Comparison of ENCODE assay signal across 9 cellular contexts in genomic region chr9:692636-693459, GRCh38.
DNase-seq lines count a peak whose midpoint lies in the region; ATAC-seq and TF ChIP-seq lines count a peak whose summit lies in the region.
"Had no signal": no experiment of that assay in that cellular context is flagged by ENCODE, and none has a peak within 500 bp of the region (broad histone marks: within the 10 kb centered on the region; RNA-seq: fewer than 3 reads in every experiment).

No MANE protein-coding gene starts in this region.

- H3K9ac ChIP-seq in HUES48 (ENCODE audit: low read depth, low read length) (peak overlapping the region; percentile 56; the same call in 1 of the 2 replicates), mammary epithelial cell (ENCODE audit: insufficient read depth, low read length) (peak overlapping the region; percentile 86)

- H3K4me1 ChIP-seq in HUES48 (ENCODE audit: control insufficient read depth, insufficient read depth, low read length) (peaks cover 26% of the 10 kb centered on the region), mammary epithelial cell (ENCODE audit: insufficient read depth, low read length) (peaks cover 71% of the 10 kb centered on the region)

- peaks cover 83% of the 10 kb centered on the region for H3K79me2 ChIP-seq in mammary epithelial cell (ENCODE audit: insufficient read depth, low read length)

- no peak for ATAC-seq in HG02678 (IDR thresholded peaks at IDR 0.05; ENCODE audit: unreplicated experiment)
- ATAC-seq: activated CD4-positive, CD25-positive, alpha-beta regulatory T cell treated with anti-CD3 and anti-CD28 coated beads, Interleukin-2, amount 50 U/mL, for 24 hours had no signal

- H3K9me3 ChIP-seq in HUES48 (ENCODE audit: control insufficient read depth, insufficient read depth, low read length), result no peaks in the 10 kb centered on the region
- H3K9me3 ChIP-seq in mammary epithelial cell (replicated peaks; ENCODE audit: insufficient read depth, low read length), result no peaks in the 10 kb centered on the region

- BruUV-seq in mammary epithelial cell (replicated peaks; lab: Mats Ljungman, UMichigan), result no TSS peak

- in situ Hi-C loops in mammary epithelial cell (cut with MboI; ENCODE audit: low sequenced_read_pairs in 2 of 2), result loop anchor here in 1 of 2 donors (10.0 kb wide), 1 partner anchor 52 kb away; no protein-coding TSS in a partner anchor

- dilution Hi-C loops in mammary epithelial cell (cut with HindIII; ENCODE audit: low sequenced_read_pairs), result no loop called here

- H3K4me3 ChIP-seq in HUES48 (ENCODE audit: low read depth, low read length), result no peak overlapping the region
- peak overlapping the region in 1 of 3 experiments; percentile 8 for H3K4me3 ChIP-seq in mammary epithelial cell (replicated peaks in 1 of 3; ENCODE audit: insufficient read depth in 1 of 3, low read depth in 2 of 3, low read length in 3 of 3)
- H3K4me3 ChIP-seq in skin epidermis, result no peak overlapping the region

- CTCF ChIA-PET in mammary epithelial cell (lab: Charles Lee; ENCODE audit: low non-redundant PET), result interaction anchor here (0.6 to 0.7 kb wide), 3 partner anchors 80 to 353 kb away, joined by 3 to 8 read pairs (median 5); no protein-coding TSS in a partner anchor

- peak overlapping the region; percentile 58 for H3K4me2 ChIP-seq in mammary epithelial cell (ENCODE audit: insufficient read depth, low read depth, low read length)

- H3K27me3 ChIP-seq in HUES48 (ENCODE audit: control insufficient read depth, insufficient read depth, low read length), result no peaks in the 10 kb centered on the region
- H3K27me3 ChIP-seq in mammary epithelial cell (ENCODE audit: insufficient read depth, low read length), result no peaks in the 10 kb centered on the region

- intact Hi-C loops in mammary epithelial cell (cut with micrococcal nuclease), result no loop called here

- peak overlapping the region; percentile 14 for H2AFZ ChIP-seq in mammary epithelial cell (ENCODE audit: low read depth, low read length)

- 78% methylated on average over 6 of the region's 6 CpGs for WGBS in mammary epithelial cell (ENCODE audit: low coverage, missing lambda C conversion rate)

- H4K20me1 ChIP-seq in mammary epithelial cell (ENCODE audit: insufficient read depth, low read length), result no peaks in the 10 kb centered on the region

- H3K27ac ChIP-seq in HUES48 (ENCODE audit: low read depth, low read length) (peak overlapping the region; percentile 73), mammary epithelial cell (ENCODE audit: insufficient read depth, low read depth, low read length) (peak overlapping the region; percentile 90), skin epidermis (peak overlapping the region in 20 of 21 experiments; percentile 11 to 89 (median 74))

- TF ChIP-seq CTCF in mammary epithelial cell (conservative IDR thresholded peaks at IDR 0.05 in 1 of 2, IDR thresholded peaks at IDR 0.05 in 1 of 2; ENCODE audit: extremely low read depth in 1 of 2, insufficient read depth in 1 of 2, low read depth in 1 of 2, low read length in 2 of 2), result no peak

- DNase-seq in mammary epithelial cell (no peak), left kidney (ENCODE audit: low read depth, low spot score) (peak; percentile 73), NCI-H1092 (lab: John Stamatoyannopoulos, UW) (no peak)
- no peak for DNase-seq in activated naive CD4-positive, alpha-beta T cell treated with anti-CD3 and anti-CD28 coated beads, Interleukin-2, amount 50 U/mL, for 16 hours
- DNase-seq in activated T-cell treated with anti-CD3 and anti-CD28 coated beads, Interleukin-2, amount 50 U/mL, for 1 hour, result no peak

- H3K36me3 ChIP-seq in HUES48 (ENCODE audit: control insufficient read depth, insufficient read depth, low read length), result no peaks in the 10 kb centered on the region
- peaks cover 7% of the 10 kb centered on the region for H3K36me3 ChIP-seq in mammary epithelial cell (ENCODE audit: insufficient read depth, low read length)
